In genomic region chr15:74842581-74843444, GRCh38 we compare ENCODE assay signal across 8 cellular contexts. TPM values are rescaled to one million over a fixed set of nuclear protein-coding genes. Genes with fewer than 3 reads are reported as not detected.
DNase-seq lines count a peak whose midpoint lies in the region; ATAC-seq lines count a peak whose summit lies in the region.

A gene with protein sequence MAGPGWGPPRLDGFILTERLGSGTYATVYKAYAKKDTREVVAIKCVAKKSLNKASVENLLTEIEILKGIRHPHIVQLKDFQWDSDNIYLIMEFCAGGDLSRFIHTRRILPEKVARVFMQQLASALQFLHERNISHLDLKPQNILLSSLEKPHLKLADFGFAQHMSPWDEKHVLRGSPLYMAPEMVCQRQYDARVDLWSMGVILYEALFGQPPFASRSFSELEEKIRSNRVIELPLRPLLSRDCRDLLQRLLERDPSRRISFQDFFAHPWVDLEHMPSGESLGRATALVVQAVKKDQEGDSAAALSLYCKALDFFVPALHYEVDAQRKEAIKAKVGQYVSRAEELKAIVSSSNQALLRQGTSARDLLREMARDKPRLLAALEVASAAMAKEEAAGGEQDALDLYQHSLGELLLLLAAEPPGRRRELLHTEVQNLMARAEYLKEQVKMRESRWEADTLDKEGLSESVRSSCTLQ (minus strand): TSS chr15:74843156. CDS start chr15:74843105, 51 bp downstream.

- H3K79me1 ChIP-seq in mesendoderm (ENCODE audit: low read length) = no peaks in the 10 kb centered on the region

- no CpG with 5 or more reads among the region's 84 CpGs for WGBS in mesendoderm (ENCODE audit: extremely low coverage, insufficient coverage, low lambda C conversion rate)

- H4K5ac ChIP-seq in mesendoderm (ENCODE audit: low read length) = no peak within 1 kb of the TSS

- in situ Hi-C loops in Caki2 (cut with HindIII; ENCODE audit: low pct_unique_long_range_greater_than_20kb, low sequenced_read_pairs) = no loop called here

- H3K36me3 ChIP-seq in HUES6 (ENCODE audit: control insufficient read depth, insufficient read depth, low read length) (peaks cover 32% of the 10 kb centered on the region), NT2/D1 (ENCODE audit: insufficient read depth, insufficient read length, low read length) (peaks cover 57% of the 10 kb centered on the region), endocrine pancreas (ENCODE audit: control insufficient read depth, insufficient read depth, low read length) (no peaks in the 10 kb centered on the region), mesendoderm (ENCODE audit: control insufficient read depth, insufficient read depth, low read length) (no peaks in the 10 kb centered on the region)

- H2BK15ac ChIP-seq in mesendoderm (replicated peaks; ENCODE audit: low read depth) = no peak within 1 kb of the TSS

- peak; percentile 88 for DNase-seq in Caki2 (ENCODE audit: low read depth)
- peak; percentile 88 for DNase-seq in NT2/D1 (ENCODE audit: low read depth, low spot score)
- peak; percentile 60 for DNase-seq in activated CD8-positive, alpha-beta memory T cell treated with anti-CD3 and anti-CD28 coated beads, Interleukin-2, amount 50 U/mL, for 1 hour (ENCODE audit: extremely low read depth)
- peak; percentile 97 for DNase-seq in mesendoderm
- DNase-seq in stimulated activated CD8-positive, alpha-beta memory T cell treated with anti-CD3 and anti-CD28 coated beads, Interleukin-15, amount 100 ng/mL, for 1 hour (ENCODE audit: low read depth) = peak; percentile 76

- H2BK120ac ChIP-seq in mesendoderm (ENCODE audit: low read depth, low read length) = no peak within 1 kb of the TSS

- H2AK5ac ChIP-seq in mesendoderm (ENCODE audit: low read length) = no peak within 1 kb of the TSS

- peak within 1 kb of the TSS; percentile 39 for H4K8ac ChIP-seq in mesendoderm (ENCODE audit: low read depth, low read length)

- peak within 1 kb of the TSS; percentile 86 for H3K4me3 ChIP-seq in HUES6 (ENCODE audit: low read depth, low read length)
- peak within 1 kb of the TSS; percentile 92 for H3K4me3 ChIP-seq in NT2/D1 (ENCODE audit: insufficient read length, low read depth)
- H3K4me3 ChIP-seq in endocrine pancreas (ENCODE audit: control insufficient read depth, insufficient read depth, low read length) = peak within 1 kb of the TSS; percentile 32
- peak within 1 kb of the TSS; percentile 74 for H3K4me3 ChIP-seq in mesendoderm (ENCODE audit: low read length)

- H3K23ac ChIP-seq in mesendoderm (ENCODE audit: low read length) = peak within 1 kb of the TSS; percentile 45

- H3K27me3 ChIP-seq in HUES6 (ENCODE audit: control insufficient read depth, insufficient read depth, low read length) = no peaks in the 10 kb centered on the region
- no peaks in the 10 kb centered on the region for H3K27me3 ChIP-seq in NT2/D1 (ENCODE audit: insufficient read depth, insufficient read length)
- no peaks in the 10 kb centered on the region for H3K27me3 ChIP-seq in endocrine pancreas (ENCODE audit: control insufficient read depth, insufficient read depth, low read length)
- no peaks in the 10 kb centered on the region for H3K27me3 ChIP-seq in mesendoderm (ENCODE audit: insufficient read depth, low read length, poor library complexity)

- peak; percentile 72 for ATAC-seq in GM21423 (IDR thresholded peaks at IDR 0.05; ENCODE audit: unreplicated experiment)

- peak within 1 kb of the TSS; percentile 79 for H3K4ac ChIP-seq in mesendoderm (ENCODE audit: low read depth, low read length)

- H2BK5ac ChIP-seq in mesendoderm (ENCODE audit: low read length) = peak within 1 kb of the TSS; percentile 76

- H3K27ac ChIP-seq in HUES6 (ENCODE audit: low read depth, low read length) (peak within 1 kb of the TSS; percentile 92), mesendoderm (ENCODE audit: low read depth, low read length) (peak within 1 kb of the TSS; percentile 75)

- peak within 1 kb of the TSS; percentile 91 for H3K4me2 ChIP-seq in mesendoderm (ENCODE audit: low read length)

- H3K4me1 ChIP-seq in HUES6 (ENCODE audit: control insufficient read depth, insufficient read depth, low read length) = peaks cover 17% of the 10 kb centered on the region
- peaks cover 30% of the 10 kb centered on the region for H3K4me1 ChIP-seq in NT2/D1 (ENCODE audit: insufficient read depth, insufficient read length)
- no peaks in the 10 kb centered on the region for H3K4me1 ChIP-seq in endocrine pancreas (ENCODE audit: control insufficient read depth, insufficient read depth, low read length)
- H3K4me1 ChIP-seq in mesendoderm (ENCODE audit: control insufficient read depth, low read depth, low read length) = peaks cover 3% of the 10 kb centered on the region

- H3K56ac ChIP-seq in mesendoderm (ENCODE audit: low read length) = peak within 1 kb of the TSS; percentile 98

- H3K18ac ChIP-seq in mesendoderm (ENCODE audit: low read length) = peak within 1 kb of the TSS; percentile 75

- H3K9me3 ChIP-seq in HUES6 (ENCODE audit: control insufficient read depth, insufficient read depth, low read depth, low read length) = no peaks in the 10 kb centered on the region
- no peaks in the 10 kb centered on the region for H3K9me3 ChIP-seq in NT2/D1 (ENCODE audit: insufficient read depth, low read length)
- no peaks in the 10 kb centered on the region for H3K9me3 ChIP-seq in endocrine pancreas (ENCODE audit: control insufficient read depth, low read length)

- no peaks in the 10 kb centered on the region for H3K79me2 ChIP-seq in mesendoderm (ENCODE audit: control insufficient read depth, insufficient read depth, low read length)

- H3K9ac ChIP-seq in HUES6 (ENCODE audit: low read length) = peak within 1 kb of the TSS; percentile 81
- peak within 1 kb of the TSS; percentile 94 for H3K9ac ChIP-seq in NT2/D1 (ENCODE audit: insufficient read length, low read depth)
- peak within 1 kb of the TSS; percentile 73 for H3K9ac ChIP-seq in endocrine pancreas (ENCODE audit: control insufficient read depth, insufficient read depth, low read length)
- H3K9ac ChIP-seq in mesendoderm (ENCODE audit: low read length) = peak within 1 kb of the TSS; percentile 91

RNA-seq across cellular contexts. Expression of the gene that starts here (rescaled TPM):
- total RNA-seq in Caki2 (2014; rRNA removed; shearing (Covaris generic); ENCODE audit: low replicate concordance) = 16.0 and 30.4 TPM in 2 replicates
- 13.7 TPM for polyA plus RNA-seq in mesendoderm (2013, experiment 1 of 2)
- 13.9 TPM for polyA plus RNA-seq in mesendoderm (2013, experiment 2 of 2)

Comparison
In these comparisons a context has a peak if more than half of its experiments do, and no peak if none do; other contexts are left out.
1. Peak in every context shown above with its lines: DNase-seq, ATAC-seq, H3K4me3 ChIP-seq and H3K27ac ChIP-seq.
2. H3K4me3 ChIP-seq: peak in every context shown above with its lines; median percentile 92 in NT2/D1; 86 in HUES6; 74 in mesendoderm; 32 in endocrine pancreas.